16 cellular contexts compared by ENCODE assay signal in genomic region chr18:49878567-49878966, GRCh38.
DNase-seq lines count a peak whose midpoint lies in the region; ATAC-seq and TF ChIP-seq lines count a peak whose summit lies in the region.
"Had no signal": no experiment of that assay in that cellular context is flagged by ENCODE, and none has a peak within 500 bp of the region (broad histone marks: within the 10 kb centered on the region; RNA-seq: fewer than 3 reads in every experiment).

No MANE protein-coding gene starts in this region.

- H3K9me3 ChIP-seq in right cardiac atrium (ENCODE audit: control insufficient read depth, low read length) (no peaks in the 10 kb centered on the region), heart right ventricle (no peaks in the 10 kb centered on the region)
- H3K9me3 ChIP-seq: uterus had no signal

- H3K27ac ChIP-seq in right cardiac atrium (ENCODE audit: low read length) (no peak overlapping the region), heart right ventricle (no peak overlapping the region), brain microvascular endothelial cell (no peak overlapping the region)
- H3K27ac ChIP-seq: cardiac muscle cell, uterus had no signal

- WGBS in right cardiac atrium, result 18% methylated on average over 2 of the region's 2 CpGs
- WGBS in heart right ventricle, 2 donors, result 19 to 29% methylated on average over 2 of the region's 2 CpGs

- TF ChIP-seq CTCF in heart right ventricle (IDR thresholded peaks at IDR 0.05) (no peak), brain microvascular endothelial cell (IDR thresholded peaks at IDR 0.05; ENCODE audit: low read depth, low read length, missing control alignments) (no peak), osteocyte (IDR thresholded peaks at IDR 0.05) (no peak)

- peak in 2 of 3 donors; percentile 28 to 57 for DNase-seq in right cardiac atrium
- no peak for DNase-seq in heart right ventricle
- peak; percentile 61 for DNase-seq in brain microvascular endothelial cell
- peak; percentile 57 for DNase-seq in kidney tubule cell (ENCODE audit: low spot score)
- no peak for DNase-seq in sciatic nerve (ENCODE audit: low spot score)
- no peak for DNase-seq in HT-29 (ENCODE audit: low spot score)
- DNase-seq in activated gamma-delta T cell (lab: John Stamatoyannopoulos, UW), result no peak
- no peak for DNase-seq in osteocyte (ENCODE audit: extremely low spot score, unreplicated experiment)
- DNase-seq: activated CD4-positive, alpha-beta T cell treated with anti-CD3 and anti-CD28 coated beads for 48 hours; activated naive CD8-positive, alpha-beta T cell treated with anti-CD3 and anti-CD28 coated beads for 36 hours; effector CD4-positive, alpha-beta T cell; NCI-H146; stimulated activated naive CD8-positive, alpha-beta T cell treated with anti-CD3 and anti-CD28 coated beads, Interleukin-15, amount 100 ng/mL, for 72 hours; uterus had no signal

- H3K27me3 Mint-ChIP-seq in osteocyte (ENCODE audit: unreplicated experiment), result peaks cover 33% of the 10 kb centered on the region

- no peak overlapping the region for H3K27ac Mint-ChIP-seq in osteocyte (ENCODE audit: unreplicated experiment)
- H3K27ac Mint-ChIP-seq: activated naive CD8-positive, alpha-beta T cell treated with anti-CD3 and anti-CD28 coated beads for 36 hours; natural killer cell treated with Interleukin-12 subunit alpha and Interleukin-12 subunit beta and Interleukin-15 and Interleukin-18, amount 100 ng/mL, for 72 hours; stimulated activated naive CD8-positive, alpha-beta T cell treated with anti-CD3 and anti-CD28 coated beads, Interleukin-15, amount 100 ng/mL, for 72 hours had no signal

- H3K36me3 Mint-ChIP-seq in osteocyte (ENCODE audit: unreplicated experiment), result no peaks in the 10 kb centered on the region
- H3K36me3 Mint-ChIP-seq: activated naive CD8-positive, alpha-beta T cell treated with anti-CD3 and anti-CD28 coated beads for 36 hours; natural killer cell treated with Interleukin-12 subunit alpha and Interleukin-12 subunit beta and Interleukin-15 and Interleukin-18, amount 100 ng/mL, for 72 hours had no signal

- ATAC-seq in right cardiac atrium (peak in 1 of 2 donors; percentile 64), heart right ventricle (no peak), sciatic nerve (no peak)
- ATAC-seq: natural killer cell treated with Interleukin-12 subunit alpha and Interleukin-12 subunit beta and Interleukin-15 and Interleukin-18, amount 100 ng/mL, for 72 hours; stimulated activated naive CD8-positive, alpha-beta T cell treated with anti-CD3 and anti-CD28 coated beads, Interleukin-15, amount 100 ng/mL, for 72 hours had no signal

- H3K4me1 ChIP-seq in right cardiac atrium (ENCODE audit: control insufficient read depth, insufficient read depth, low read length) (no peaks in the 10 kb centered on the region), heart right ventricle (no peaks in the 10 kb centered on the region)
- H3K4me1 ChIP-seq: uterus had no signal

- H3K9me3 Mint-ChIP-seq in osteocyte (ENCODE audit: unreplicated experiment), result no peaks in the 10 kb centered on the region
- H3K9me3 Mint-ChIP-seq: activated naive CD8-positive, alpha-beta T cell treated with anti-CD3 and anti-CD28 coated beads for 36 hours; natural killer cell treated with Interleukin-12 subunit alpha and Interleukin-12 subunit beta and Interleukin-15 and Interleukin-18, amount 100 ng/mL, for 72 hours had no signal

- intact Hi-C loops in right cardiac atrium (cut with DNase I) (no loop called here), heart right ventricle (cut with DNase I) (loop anchor here in 1 of 10 donors (10.0 kb wide), 1 partner anchor 56 kb away; no protein-coding TSS in a partner anchor), sciatic nerve (cut with DNase I) (no loop called here)

- in situ Hi-C loops in brain microvascular endothelial cell (cut with HindIII; ENCODE audit: low pct_ligation_motif_present, low sequenced_read_pairs), result no loop called here

- no peaks in the 10 kb centered on the region for H3K27me3 ChIP-seq in right cardiac atrium (ENCODE audit: control insufficient read depth, insufficient read depth)
- H3K27me3 ChIP-seq in heart right ventricle, result peaks cover 0 to 9% (median 5%) of the 10 kb centered on the region in 7 donors
- H3K27me3 ChIP-seq in brain microvascular endothelial cell (replicated peaks), result no peaks in the 10 kb centered on the region
- H3K27me3 ChIP-seq: cardiac muscle cell, uterus had no signal

- H3K36me3 ChIP-seq in heart right ventricle, result no peaks in the 10 kb centered on the region
- no peaks in the 10 kb centered on the region for H3K36me3 ChIP-seq in brain microvascular endothelial cell (replicated peaks)
- H3K36me3 ChIP-seq: cardiac muscle cell, uterus had no signal

- no peak overlapping the region for H3K4me3 ChIP-seq in right cardiac atrium (ENCODE audit: low read length)
- H3K4me3 ChIP-seq in heart right ventricle, result no peak overlapping the region
- no peak overlapping the region for H3K4me3 ChIP-seq in brain microvascular endothelial cell (ENCODE audit: low read depth, low read length)
- H3K4me3 ChIP-seq: cardiac muscle cell, uterus had no signal

- no peaks in the 10 kb centered on the region for H3K4me1 Mint-ChIP-seq in osteocyte (ENCODE audit: unreplicated experiment)

- no peak overlapping the region for H3K4me3 Mint-ChIP-seq in osteocyte (ENCODE audit: unreplicated experiment)
- H3K4me3 Mint-ChIP-seq: activated naive CD8-positive, alpha-beta T cell treated with anti-CD3 and anti-CD28 coated beads for 36 hours; natural killer cell treated with Interleukin-12 subunit alpha and Interleukin-12 subunit beta and Interleukin-15 and Interleukin-18, amount 100 ng/mL, for 72 hours; stimulated activated naive CD8-positive, alpha-beta T cell treated with anti-CD3 and anti-CD28 coated beads, Interleukin-15, amount 100 ng/mL, for 72 hours had no signal

Comparison
In these comparisons a context has a peak if more than half of its experiments do, and no peak if none do; other contexts are left out.
1. DNase-seq: peak in right cardiac atrium (2 of 3), brain microvascular endothelial cell (single experiment) and kidney tubule cell (single experiment); none in heart right ventricle (0 of 2), sciatic nerve (single experiment), HT-29 (single experiment), activated gamma-delta T cell (single experiment) and osteocyte (single experiment).